In genomic region chr5:140239939-140240700, GRCh38 we compare ENCODE assay signal across 8 cellular contexts.
DNase-seq lines count a peak whose midpoint lies in the region; ATAC-seq and TF ChIP-seq lines count a peak whose summit lies in the region.

No MANE protein-coding gene starts in this region.

- H3K27ac ChIP-seq in psoas muscle, result peak overlapping the region; percentile 88

- no peaks in the 10 kb centered on the region for H3K27me3 Mint-ChIP-seq in activated naive CD8-positive, alpha-beta T cell treated with anti-CD3 and anti-CD28 coated beads for 36 hours

- H3K4me1 Mint-ChIP-seq in activated naive CD8-positive, alpha-beta T cell treated with anti-CD3 and anti-CD28 coated beads for 36 hours, result peaks cover 7% of the 10 kb centered on the region

- peaks cover 5% of the 10 kb centered on the region for H3K36me3 Mint-ChIP-seq in activated naive CD8-positive, alpha-beta T cell treated with anti-CD3 and anti-CD28 coated beads for 36 hours

- 45 to 57% (median 48%) methylated on average over 11 of the region's 11 CpGs for WGBS in psoas muscle, 3 donors

- peak; percentile 67 for TF ChIP-seq CTCF in GM12865 (IDR thresholded peaks at IDR 0.05; ENCODE audit: insufficient read depth, low read depth, low read length, missing control alignments)
- TF ChIP-seq CTCF in psoas muscle (IDR thresholded peaks at IDR 0.05), result peak; percentile 59

- H3K4me3 ChIP-seq in GM12865 (ENCODE audit: low read depth, low read length) (no peak overlapping the region), psoas muscle (no peak overlapping the region)

- no peaks in the 10 kb centered on the region for H3K9me3 ChIP-seq in psoas muscle

- DNase-seq in GM12865 (ENCODE audit: low read depth) (peak; percentile 79), SK-N-DZ (ENCODE audit: low spot score) (peak; percentile 56), cardiac septum (ENCODE audit: low spot score) (peak; percentile 78), psoas muscle (peak; percentile 64 to 77), DMS153 treated with DMSO at 0.1 percent for 48 hours (lab: John Stamatoyannopoulos, UW; ENCODE audit: unreplicated experiment) (no peak)
- DNase-seq in activated naive CD8-positive, alpha-beta T cell treated with anti-CD3 and anti-CD28 coated beads for 36 hours, result peak; percentile 66

- no peaks in the 10 kb centered on the region for H3K27me3 ChIP-seq in psoas muscle (ENCODE audit: insufficient read depth in 3 of 3, low read length in 2 of 3)

- H3K27ac Mint-ChIP-seq in activated naive CD8-positive, alpha-beta T cell treated with anti-CD3 and anti-CD28 coated beads for 36 hours, result no peak overlapping the region

- peaks cover 0 to 13% of the 10 kb centered on the region in 2 donors for H3K36me3 ChIP-seq in psoas muscle (ENCODE audit: insufficient read depth in 1 of 2, low read depth in 1 of 2)

- no peak overlapping the region for H3K4me3 Mint-ChIP-seq in activated naive CD8-positive, alpha-beta T cell treated with anti-CD3 and anti-CD28 coated beads for 36 hours

- H3K4me1 ChIP-seq in psoas muscle, result peaks cover 71% of the 10 kb centered on the region

- intact Hi-C loops in cardiac septum (cut with DNase I) (loop anchor here (5.0 kb wide), 1 partner anchor 58 kb away; no protein-coding TSS in a partner anchor), psoas muscle (cut with DNase I) (loop anchor here (5.0 to 10.0 kb wide), 4 partner anchors 55 to 327 kb away; partner anchors contain the start of gene HBEGF (in 1 of the 2))

- no peaks in the 10 kb centered on the region for H3K9me3 Mint-ChIP-seq in activated naive CD8-positive, alpha-beta T cell treated with anti-CD3 and anti-CD28 coated beads for 36 hours

- peak; percentile 65 for ATAC-seq in HG03066 (IDR thresholded peaks at IDR 0.05; ENCODE audit: low read depth, unreplicated experiment)
- ATAC-seq in psoas muscle, result peak in 3 of 4 donors; percentile 19 to 36 (median 33)
- ATAC-seq in GM21528 (IDR thresholded peaks at IDR 0.05; ENCODE audit: low FRiP score, unreplicated experiment), result no peak
